1 cellular context compared by ENCODE assay signal in the genomic region with DNA sequence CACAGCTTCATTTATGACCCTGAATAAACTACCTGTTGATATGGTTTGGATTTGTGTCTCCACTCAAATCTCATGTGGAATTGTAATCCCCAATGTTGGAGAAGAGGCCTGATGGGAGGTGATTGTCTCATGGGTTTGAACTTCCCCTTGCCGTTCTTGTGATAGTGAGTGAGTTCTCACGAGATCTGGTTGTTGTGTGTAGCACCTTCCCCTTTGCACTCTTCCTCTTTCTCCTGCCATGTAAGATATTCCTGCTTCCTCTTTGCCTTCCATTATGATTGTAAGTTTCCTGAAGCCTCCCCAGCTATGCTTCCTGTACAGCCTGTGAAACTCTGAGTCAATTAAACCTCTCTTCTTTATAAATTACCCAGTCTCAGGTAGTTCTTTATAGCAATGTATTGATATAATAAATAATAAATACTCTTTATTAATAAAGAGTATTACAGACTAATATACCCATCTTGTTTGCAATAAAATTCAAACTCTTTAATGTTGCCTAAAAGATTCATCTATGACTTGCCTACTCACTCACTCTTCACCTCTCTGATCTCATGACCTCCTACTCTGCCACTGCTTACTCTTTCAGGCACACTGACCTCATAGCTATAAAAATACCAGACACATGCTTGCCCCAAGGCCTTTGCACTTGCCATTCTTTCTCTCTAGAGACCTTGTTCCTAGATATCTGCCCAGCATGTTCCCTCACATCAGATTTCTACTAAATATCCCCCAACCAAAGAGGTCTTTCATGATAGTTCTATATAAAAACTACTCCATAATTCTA.
A peak's percentile ranks its signal among the peaks of the same experiment; 100 is the strongest.
TF ChIP-seq lines count a peak whose summit lies in the region.

No MANE protein-coding gene starts in this region.

TF ChIP-seq in GM12878, 131 proteins besides CTCF, POLR2A, EP300 and RAD21 (continued from another document):
- TF ChIP-seq, protein P1, sequence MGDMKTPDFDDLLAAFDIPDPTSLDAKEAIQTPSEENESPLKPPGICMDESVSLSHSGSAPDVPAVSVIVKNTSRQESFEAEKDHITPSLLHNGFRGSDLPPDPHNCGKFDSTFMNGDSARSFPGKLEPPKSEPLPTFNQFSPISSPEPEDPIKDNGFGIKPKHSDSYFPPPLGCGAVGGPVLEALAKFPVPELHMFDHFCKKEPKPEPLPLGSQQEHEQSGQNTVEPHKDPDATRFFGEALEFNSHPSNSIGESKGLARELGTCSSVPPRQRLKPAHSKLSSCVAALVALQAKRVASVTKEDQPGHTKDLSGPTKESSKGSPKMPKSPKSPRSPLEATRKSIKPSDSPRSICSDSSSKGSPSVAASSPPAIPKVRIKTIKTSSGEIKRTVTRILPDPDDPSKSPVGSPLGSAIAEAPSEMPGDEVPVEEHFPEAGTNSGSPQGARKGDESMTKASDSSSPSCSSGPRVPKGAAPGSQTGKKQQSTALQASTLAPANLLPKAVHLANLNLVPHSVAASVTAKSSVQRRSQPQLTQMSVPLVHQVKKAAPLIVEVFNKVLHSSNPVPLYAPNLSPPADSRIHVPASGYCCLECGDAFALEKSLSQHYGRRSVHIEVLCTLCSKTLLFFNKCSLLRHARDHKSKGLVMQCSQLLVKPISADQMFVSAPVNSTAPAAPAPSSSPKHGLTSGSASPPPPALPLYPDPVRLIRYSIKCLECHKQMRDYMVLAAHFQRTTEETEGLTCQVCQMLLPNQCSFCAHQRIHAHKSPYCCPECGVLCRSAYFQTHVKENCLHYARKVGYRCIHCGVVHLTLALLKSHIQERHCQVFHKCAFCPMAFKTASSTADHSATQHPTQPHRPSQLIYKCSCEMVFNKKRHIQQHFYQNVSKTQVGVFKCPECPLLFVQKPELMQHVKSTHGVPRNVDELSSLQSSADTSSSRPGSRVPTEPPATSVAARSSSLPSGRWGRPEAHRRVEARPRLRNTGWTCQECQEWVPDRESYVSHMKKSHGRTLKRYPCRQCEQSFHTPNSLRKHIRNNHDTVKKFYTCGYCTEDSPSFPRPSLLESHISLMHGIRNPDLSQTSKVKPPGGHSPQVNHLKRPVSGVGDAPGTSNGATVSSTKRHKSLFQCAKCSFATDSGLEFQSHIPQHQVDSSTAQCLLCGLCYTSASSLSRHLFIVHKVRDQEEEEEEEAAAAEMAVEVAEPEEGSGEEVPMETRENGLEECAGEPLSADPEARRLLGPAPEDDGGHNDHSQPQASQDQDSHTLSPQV (IDR thresholded peaks at IDR 0.05) = no peak
- TF ChIP-seq IKZF2 (IDR thresholded peaks at IDR 0.05) (peak; percentile 43 to 57; a peak in 3 of 4 replicates), BCL11A (IDR thresholded peaks at IDR 0.05; ENCODE audit: low read depth, low read length) (no peak)
